Comparison of ENCODE assay signal across 8 cellular contexts in the genomic region with DNA sequence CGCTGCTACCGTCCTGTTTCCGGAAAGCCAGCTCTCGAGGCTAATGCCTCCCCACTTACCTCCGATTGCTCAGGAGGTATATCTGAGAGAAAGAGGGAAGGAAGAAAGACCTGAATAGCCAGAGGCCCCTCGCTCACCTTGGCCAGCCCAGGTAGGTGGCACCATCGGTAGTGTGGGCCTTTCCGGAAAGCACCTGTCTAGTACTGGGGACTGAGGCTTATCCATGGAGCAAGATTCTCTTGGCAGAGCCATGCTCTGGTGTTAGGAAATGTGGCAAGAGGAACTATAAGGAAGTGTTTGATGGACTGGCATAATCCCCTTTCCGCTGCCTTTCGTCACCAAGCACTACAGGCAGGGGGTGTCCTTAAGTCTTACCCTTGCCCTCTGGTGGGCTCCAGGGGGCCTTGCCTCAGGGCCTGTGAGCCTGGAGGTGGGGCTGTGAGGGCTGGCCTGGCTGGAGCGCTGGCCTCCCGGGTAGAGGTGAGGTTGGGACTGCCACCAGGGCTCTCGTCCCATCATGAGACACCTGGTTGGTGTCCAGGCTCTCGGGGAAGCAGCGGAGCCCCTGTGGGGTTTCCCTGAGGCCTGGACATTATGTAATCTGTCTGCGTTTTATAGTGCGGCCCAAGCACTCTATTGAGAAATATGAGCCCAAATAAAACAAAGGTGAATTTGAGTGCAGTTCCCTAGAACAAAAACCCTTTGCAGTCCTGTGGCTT. TPM values are rescaled to one million over a fixed set of nuclear protein-coding genes. Genes with fewer than 3 reads are reported as not detected.
DNase-seq lines count a peak whose midpoint lies in the region; ATAC-seq, FAIRE-seq and TF ChIP-seq lines count a peak whose summit lies in the region.

No MANE protein-coding gene starts in this region.

- H3K4me3 Mint-ChIP-seq in activated T-cell treated with anti-CD3 and anti-CD28 coated beads, Interleukin-2, amount 50 U/mL, for 72 hours: peak overlapping the region; percentile 87 to 91
- H3K4me3 Mint-ChIP-seq in activated T-helper 17 cell treated with anti-CD3 and anti-CD28 coated beads, Interleukin-2, amount 50 U/mL, for 72 hours: peak overlapping the region; percentile 99

- dilution Hi-C loops in keratinocyte (cut with MboI; ENCODE audit: extremely low pct_ligation_motif_present, low sequenced_read_pairs): no loop called here

- H3K9me3 ChIP-seq in keratinocyte (ENCODE audit: control insufficient read depth, low read depth, low read length): no peaks in the 10 kb centered on the region
- no peaks in the 10 kb centered on the region for H3K9me3 ChIP-seq in suprapubic skin

- no peak for ATAC-seq in activated T-cell treated with anti-CD3 and anti-CD28 coated beads, Interleukin-2, amount 50 U/mL, for 72 hours (replicated peaks in 1 of 2)
- ATAC-seq in activated T-helper 17 cell treated with anti-CD3 and anti-CD28 coated beads, Interleukin-2, amount 50 U/mL, for 72 hours (replicated peaks): no peak
- no peak for ATAC-seq in GM19455 (IDR thresholded peaks at IDR 0.05; ENCODE audit: unreplicated experiment)

- H3K27ac ChIP-seq in keratinocyte (ENCODE audit: control insufficient read depth, insufficient read depth, low read length) (peak overlapping the region; percentile 96), suprapubic skin (peak overlapping the region; percentile 95)

- peaks cover 12% of the 10 kb centered on the region for H3K27me3 Mint-ChIP-seq in activated T-cell treated with anti-CD3 and anti-CD28 coated beads, Interleukin-2, amount 50 U/mL, for 72 hours (ENCODE audit: low read depth)
- no peaks in the 10 kb centered on the region for H3K27me3 Mint-ChIP-seq in activated T-helper 17 cell treated with anti-CD3 and anti-CD28 coated beads, Interleukin-2, amount 50 U/mL, for 72 hours

- 51% methylated on average over 14 of the region's 17 CpGs for WGBS in suprapubic skin

- H3K27ac Mint-ChIP-seq in activated T-cell treated with anti-CD3 and anti-CD28 coated beads, Interleukin-2, amount 50 U/mL, for 72 hours: no peak overlapping the region
- peak overlapping the region; percentile 96 for H3K27ac Mint-ChIP-seq in activated T-helper 17 cell treated with anti-CD3 and anti-CD28 coated beads, Interleukin-2, amount 50 U/mL, for 72 hours

- H3K4me3 ChIP-seq in keratinocyte (ENCODE audit: control insufficient read depth in 2 of 3, extremely low read depth in 1 of 3, insufficient read depth in 2 of 3, low read depth in 1 of 3, low read length in 3 of 3) (peak overlapping the region; percentile 86 to 100 (median 99)), suprapubic skin (peak overlapping the region; percentile 95)

- no peaks in the 10 kb centered on the region for H3K27me3 ChIP-seq in keratinocyte (ENCODE audit: control insufficient read depth, extremely low read depth, insufficient read depth, low read length)
- no peaks in the 10 kb centered on the region for H3K27me3 ChIP-seq in suprapubic skin

- H3K9me3 Mint-ChIP-seq in activated T-cell treated with anti-CD3 and anti-CD28 coated beads, Interleukin-2, amount 50 U/mL, for 72 hours: peaks cover 3 to 4% of the 10 kb centered on the region in 2 donors
- H3K9me3 Mint-ChIP-seq in activated T-helper 17 cell treated with anti-CD3 and anti-CD28 coated beads, Interleukin-2, amount 50 U/mL, for 72 hours: peaks cover 5% of the 10 kb centered on the region

- DNase-seq in activated T-cell treated with anti-CD3 and anti-CD28 coated beads, Interleukin-2, amount 50 U/mL, for 72 hours: no peak
- DNase-seq in activated T-cell treated with anti-CD3 and anti-CD28 coated beads, Interleukin-2, amount 50 U/mL, for 48 hours: no peak
- DNase-seq in keratinocyte (ENCODE audit: low read depth, low spot score) (no peak), suprapubic skin (ENCODE audit: low spot score in 2 of 2) (no peak), LoVo (ENCODE audit: low spot score) (no peak), NCI-H128 (lab: John Stamatoyannopoulos, UW; ENCODE audit: unreplicated experiment) (no peak)

- peak overlapping the region; percentile 100 for H3K4me2 ChIP-seq in keratinocyte (ENCODE audit: control insufficient read depth, extremely low read depth, insufficient read depth, low read depth, low read length)

- peaks cover 66% of the 10 kb centered on the region for H3K4me1 Mint-ChIP-seq in activated T-cell treated with anti-CD3 and anti-CD28 coated beads, Interleukin-2, amount 50 U/mL, for 72 hours (ENCODE audit: low read depth)
- peaks cover 39% of the 10 kb centered on the region for H3K4me1 Mint-ChIP-seq in activated T-helper 17 cell treated with anti-CD3 and anti-CD28 coated beads, Interleukin-2, amount 50 U/mL, for 72 hours

- no peak overlapping the region for H2AFZ ChIP-seq in keratinocyte (ENCODE audit: control insufficient read depth, low read length)

- peaks cover 74% of the 10 kb centered on the region for H3K79me2 ChIP-seq in keratinocyte (ENCODE audit: control insufficient read depth, insufficient read depth, low read length)

- H4K20me1 ChIP-seq in keratinocyte (ENCODE audit: control insufficient read depth, extremely low read depth, insufficient read depth, low read length): peaks cover 35% of the 10 kb centered on the region

- no peak for TF ChIP-seq POLR2A in suprapubic skin (IDR thresholded peaks at IDR 0.05)

- no peak for TF ChIP-seq EP300 in suprapubic skin (IDR thresholded peaks at IDR 0.05)

- H3K9me1 ChIP-seq in keratinocyte (ENCODE audit: control insufficient read depth, extremely low read depth, insufficient read depth, low read length): peaks cover 2% of the 10 kb centered on the region

- FAIRE-seq in keratinocyte (lab: Jason Lieb, UNC): no peak

- no peak for TF ChIP-seq CTCF in keratinocyte (optimal IDR thresholded peaks at IDR 0.05 in 1 of 3, IDR thresholded peaks at IDR 0.05 in 1 of 3, conservative IDR thresholded peaks at IDR 0.05 in 1 of 3; ENCODE audit: extremely low read depth in 1 of 3, insufficient read depth in 2 of 3, low read length in 3 of 3)
- TF ChIP-seq CTCF in suprapubic skin (IDR thresholded peaks at IDR 0.05): no peak

- peak overlapping the region; percentile 99 for H3K9ac ChIP-seq in keratinocyte (ENCODE audit: control insufficient read depth, extremely low read depth, insufficient read depth, low read length)

- H3K36me3 ChIP-seq in keratinocyte (ENCODE audit: control insufficient read depth in 2 of 2, extremely low read depth in 1 of 2, insufficient read depth in 2 of 2, low read length in 2 of 2) (peaks cover 0 to 12% of the 10 kb centered on the region in 2 experiments), suprapubic skin (no peaks in the 10 kb centered on the region)

- peaks cover 6 to 14% of the 10 kb centered on the region in 2 donors for H3K36me3 Mint-ChIP-seq in activated T-cell treated with anti-CD3 and anti-CD28 coated beads, Interleukin-2, amount 50 U/mL, for 72 hours (ENCODE audit: insufficient read depth in 2 of 2)
- peaks cover 34% of the 10 kb centered on the region for H3K36me3 Mint-ChIP-seq in activated T-helper 17 cell treated with anti-CD3 and anti-CD28 coated beads, Interleukin-2, amount 50 U/mL, for 72 hours (ENCODE audit: low read depth)

- H3K4me1 ChIP-seq in keratinocyte (ENCODE audit: control insufficient read depth, extremely low read depth, insufficient read depth, low read length) (peaks cover 38% of the 10 kb centered on the region), suprapubic skin (peaks cover 61% of the 10 kb centered on the region)

RNA-seq across cellular contexts. Expression of gene CMIP, which starts 2.9 kb away (rescaled TPM):
- 10 to 100 TPM; 53.1 to 59.0 TPM for total RNA-seq in activated T-cell treated with anti-CD3 and anti-CD28 coated beads, Interleukin-2, amount 50 U/mL, for 72 hours
- total RNA-seq in activated T-helper 17 cell treated with anti-CD3 and anti-CD28 coated beads, Interleukin-2, amount 50 U/mL, for 72 hours: 10 to 100 TPM; 28.5 to 57.5 TPM
- polyA plus RNA-seq in keratinocyte: 4.6 to 18.7 TPM (median 5.0 TPM) in 3 replicates
- 20.1 TPM for polyA plus RNA-seq in keratinocyte (2011; ENCODE audit: low read depth)
- polyA plus RNA-seq in keratinocyte (2011; cell fraction: cytosol; rRNA removed): 12.3 and 20.2 TPM in 2 replicates
- polyA plus RNA-seq in keratinocyte (2011; cell fraction: nucleus; rRNA removed): 27.0 and 37.4 TPM in 2 replicates
- polyA plus RNA-seq in keratinocyte (2012; ENCODE audit: low replicate concordance): 41.8 and 43.5 TPM in 2 replicates
- polyA minus RNA-seq in keratinocyte: 22.9 to 114 TPM (median 29.7 TPM) in 3 replicates
- polyA minus RNA-seq in keratinocyte (2011; cell fraction: cytosol; rRNA and poly(A)+ RNA removed): 28.2 TPM
- polyA minus RNA-seq in keratinocyte (2011; cell fraction: nucleus; rRNA and poly(A)+ RNA removed): 33.2 and 59.6 TPM in 2 replicates
- 10 to 100 TPM; 63.9 to 89.9 (median 70.0) TPM for total RNA-seq in suprapubic skin
